In genomic region chr12:94692826-94693225, GRCh38 we compare ENCODE assay signal across 2 cellular contexts. TPM values are rescaled to one million over a fixed set of nuclear protein-coding genes. Genes with fewer than 3 reads are reported as not detected.
"Had no signal": no experiment of that assay in that cellular context is flagged by ENCODE, and none has a peak within 500 bp of the region (broad histone marks: within the 10 kb centered on the region; RNA-seq: fewer than 3 reads in every experiment).

No MANE protein-coding gene starts in this region.

RNA-seq across cellular contexts. Expression of gene TMCC3, which starts 42.5 kb away (rescaled TPM):
- total RNA-seq: osteocyte had no signal
- polyA plus RNA-seq: naive thymus-derived CD4-positive, alpha-beta T cell had no signal
